In genomic region chr18:67133669-67134068, GRCh38 we compare ENCODE assay signal across 21 cellular contexts.
DNase-seq lines count a peak whose midpoint lies in the region; ATAC-seq and TF ChIP-seq lines count a peak whose summit lies in the region.
"Had no signal": no experiment of that assay in that cellular context is flagged by ENCODE, and none has a peak within 500 bp of the region (broad histone marks: within the 10 kb centered on the region; RNA-seq: fewer than 3 reads in every experiment).

No MANE protein-coding gene starts in this region.

- no peak overlapping the region for H2AFZ ChIP-seq in PC-3 (ENCODE audit: low read length)

- no peak overlapping the region for H3K4me3 Mint-ChIP-seq in activated naive CD4-positive, alpha-beta T cell treated with anti-CD3 and anti-CD28 coated beads, Interleukin-2, amount 10 ng/mL, durations not matched to agents 7 days and 5 days
- H3K4me3 Mint-ChIP-seq: activated CD4-positive, alpha-beta memory T cell treated with anti-CD3 and anti-CD28 coated beads, Interleukin-2, amount 10 ng/mL, durations not matched to agents 7 days and 5 days; activated naive CD8-positive, alpha-beta T cell; natural killer cell had no signal

- CTCF ChIA-PET in PC-3 (lab: Charles Lee), result no interaction called here
- CTCF ChIA-PET in activated naive CD4-positive, alpha-beta T cell treated with anti-CD3 and anti-CD28 coated beads, Interleukin-2, amount 10 ng/mL, durations not matched to agents 7 days and 5 days (lab: Charles Lee), result interaction anchor here (1.1 kb wide), 1 partner anchor 29 kb away, joined by 3 read pairs; no protein-coding TSS in a partner anchor

- DNase-seq in DMS53 treated with DMSO at 0.1 percent for 48 hours (lab: John Stamatoyannopoulos, UW; ENCODE audit: unreplicated experiment) (peak; percentile 96), NCI-H1436 (lab: John Stamatoyannopoulos, UW) (peak; percentile 82), NCI-H2196 (lab: John Stamatoyannopoulos, UW; ENCODE audit: unreplicated experiment) (peak; percentile 76), PC-3 (peak; percentile 75), heart left ventricle (no peak)
- DNase-seq in activated naive CD4-positive, alpha-beta T cell treated with anti-CD3 and anti-CD28 coated beads, Interleukin-2, amount 10 ng/mL, durations not matched to agents 7 days and 5 days, result no peak
- DNase-seq: activated CD4-positive, alpha-beta memory T cell treated with anti-CD3 and anti-CD28 coated beads, Interleukin-2, amount 10 ng/mL, durations not matched to agents 7 days and 5 days; activated CD4-positive, CD25-positive, alpha-beta regulatory T cell; activated CD8-positive, alpha-beta memory T cell treated with anti-CD3 and anti-CD28 coated beads, Interleukin-2, amount 50 U/mL, for 48 hours; anterior cingulate cortex; effector CD8-positive, alpha-beta T cell; heart right ventricle; natural killer cell; stimulated activated naive CD4-positive, alpha-beta T cell had no signal

- ATAC-seq in PC-3, result peak; percentile 74
- no peak for ATAC-seq in GM19395 (IDR thresholded peaks at IDR 0.05; ENCODE audit: unreplicated experiment)
- no peak for ATAC-seq in GM18517 (IDR thresholded peaks at IDR 0.05; ENCODE audit: unreplicated experiment)
- ATAC-seq in heart left ventricle, result no peak
- ATAC-seq: HCT116, heart right ventricle, natural killer cell had no signal

- intact Hi-C loops in PC-3 (cut with micrococcal nuclease) (no loop called here), heart left ventricle (cut with DNase I) (no loop called here)

- no peaks in the 10 kb centered on the region for H3K27me3 Mint-ChIP-seq in activated naive CD4-positive, alpha-beta T cell treated with anti-CD3 and anti-CD28 coated beads, Interleukin-2, amount 10 ng/mL, durations not matched to agents 7 days and 5 days
- H3K27me3 Mint-ChIP-seq: activated CD4-positive, alpha-beta memory T cell treated with anti-CD3 and anti-CD28 coated beads, Interleukin-2, amount 10 ng/mL, durations not matched to agents 7 days and 5 days had no signal

- no peak overlapping the region for H3K9ac ChIP-seq in PC-3 (ENCODE audit: low read length)
- H3K9ac ChIP-seq: KMS-11 had no signal

- H3K27ac ChIP-seq in PC-3 (ENCODE audit: low read length) (peak overlapping the region; percentile 44; the same call in 1 of the 2 replicates), heart left ventricle (no peak overlapping the region)
- H3K27ac ChIP-seq: heart right ventricle, KMS-11, SJCRH30 had no signal

- no peak overlapping the region for H3K4me3 ChIP-seq in PC-3 (ENCODE audit: low read length)
- no peak overlapping the region for H3K4me3 ChIP-seq in heart left ventricle
- H3K4me3 ChIP-seq: heart right ventricle, lung, SJCRH30 had no signal

- no peaks in the 10 kb centered on the region for H3K36me3 Mint-ChIP-seq in activated naive CD4-positive, alpha-beta T cell treated with anti-CD3 and anti-CD28 coated beads, Interleukin-2, amount 10 ng/mL, durations not matched to agents 7 days and 5 days
- H3K36me3 Mint-ChIP-seq: activated naive CD8-positive, alpha-beta T cell; natural killer cell had no signal

- WGBS in heart left ventricle, 4 donors, result 62 to 73% (median 66%) methylated on average over 3 of the region's 3 CpGs

- no peaks in the 10 kb centered on the region for H3K9me3 Mint-ChIP-seq in activated naive CD4-positive, alpha-beta T cell treated with anti-CD3 and anti-CD28 coated beads, Interleukin-2, amount 10 ng/mL, durations not matched to agents 7 days and 5 days
- H3K9me3 Mint-ChIP-seq: activated CD4-positive, alpha-beta memory T cell treated with anti-CD3 and anti-CD28 coated beads, Interleukin-2, amount 10 ng/mL, durations not matched to agents 7 days and 5 days had no signal

- H3K4me1 ChIP-seq in PC-3 (ENCODE audit: insufficient read depth, low read length), result peaks cover 54% of the 10 kb centered on the region
- H3K4me1 ChIP-seq in heart left ventricle, result no peaks in the 10 kb centered on the region
- H3K4me1 ChIP-seq: heart right ventricle, SJCRH30 had no signal

- H3F3A ChIP-seq in PC-3 (ENCODE audit: low read length, unreplicated experiment), result peaks cover 4% of the 10 kb centered on the region

- TF ChIP-seq POLR2A in heart left ventricle (IDR thresholded peaks at IDR 0.05), result no peak

- no peaks in the 10 kb centered on the region for H3K4me1 Mint-ChIP-seq in activated naive CD4-positive, alpha-beta T cell treated with anti-CD3 and anti-CD28 coated beads, Interleukin-2, amount 10 ng/mL, durations not matched to agents 7 days and 5 days
- H3K4me1 Mint-ChIP-seq: activated CD4-positive, alpha-beta memory T cell treated with anti-CD3 and anti-CD28 coated beads, Interleukin-2, amount 10 ng/mL, durations not matched to agents 7 days and 5 days; natural killer cell had no signal

- H3K9me3 ChIP-seq in PC-3 (ENCODE audit: low read length) (no peaks in the 10 kb centered on the region), heart left ventricle (no peaks in the 10 kb centered on the region)
- H3K9me3 ChIP-seq: heart right ventricle, SJCRH30 had no signal

- H3K27me3 ChIP-seq in PC-3 (ENCODE audit: low read length) (no peaks in the 10 kb centered on the region), heart left ventricle (no peaks in the 10 kb centered on the region)
- H3K27me3 ChIP-seq: heart right ventricle, SJCRH30 had no signal

- H4K20me1 ChIP-seq in PC-3 (ENCODE audit: low read length), result no peaks in the 10 kb centered on the region

- peak overlapping the region; percentile 21 for H3K4me2 ChIP-seq in PC-3 (ENCODE audit: low read length)
- H3K4me2 ChIP-seq: KMS-11 had no signal

- no TSS peak for BruUV-seq in PC-3 (replicated peaks; lab: Mats Ljungman, UMichigan)

- TF ChIP-seq CTCF in PC-3 (conservative IDR thresholded peaks at IDR 0.05; ENCODE audit: low read depth, low read length) (no peak), heart left ventricle (IDR thresholded peaks at IDR 0.05) (no peak)

- H3K36me3 ChIP-seq in PC-3 (ENCODE audit: low read depth, low read length), result no peaks in the 10 kb centered on the region
- no peaks in the 10 kb centered on the region for H3K36me3 ChIP-seq in heart left ventricle
- H3K36me3 ChIP-seq: heart right ventricle, SJCRH30 had no signal

- no peak overlapping the region for H3K27ac Mint-ChIP-seq in activated naive CD4-positive, alpha-beta T cell treated with anti-CD3 and anti-CD28 coated beads, Interleukin-2, amount 10 ng/mL, durations not matched to agents 7 days and 5 days
- H3K27ac Mint-ChIP-seq: activated CD4-positive, alpha-beta memory T cell treated with anti-CD3 and anti-CD28 coated beads, Interleukin-2, amount 10 ng/mL, durations not matched to agents 7 days and 5 days; activated naive CD8-positive, alpha-beta T cell; natural killer cell had no signal

- H3K9me2 ChIP-seq in PC-3 (replicated peaks; ENCODE audit: low read length), result no peaks in the 10 kb centered on the region

- H3K79me2 ChIP-seq in PC-3 (ENCODE audit: low read length), result no peaks in the 10 kb centered on the region

- POLR2A ChIA-PET in PC-3 (lab: Charles Lee; ENCODE audit: unreplicated experiment), result interaction anchor here (0.7 kb wide), 1 partner anchor 819 kb away, joined by 3 read pairs; no protein-coding TSS in a partner anchor

Comparison
In these comparisons a context has a peak if more than half of its experiments do, and no peak if none do; other contexts are left out.
1. DNase-seq: peak in DMS53 treated with DMSO at 0.1 percent for 48 hours (single experiment), NCI-H1436 (single experiment), NCI-H2196 (single experiment) and PC-3 (single experiment); none in activated naive CD4-positive, alpha-beta T cell treated with anti-CD3 and anti-CD28 coated beads, Interleukin-2, amount 10 ng/mL, durations not matched to agents 7 days and 5 days (single experiment) and heart left ventricle (0 of 5).